ENCODE assay signal across 15 cellular contexts in genomic region chr3:35263477-35263876, GRCh38.
DNase-seq lines count a peak whose midpoint lies in the region; ATAC-seq and TF ChIP-seq lines count a peak whose summit lies in the region.
"Had no signal": no experiment of that assay in that cellular context is flagged by ENCODE, and none has a peak within 500 bp of the region (broad histone marks: within the 10 kb centered on the region; RNA-seq: fewer than 3 reads in every experiment).

No MANE protein-coding gene starts in this region.

- TF ChIP-seq CTCF in PC-3 (conservative IDR thresholded peaks at IDR 0.05; ENCODE audit: low read depth, low read length) (no peak), RWPE2 (IDR thresholded peaks at IDR 0.05; ENCODE audit: poor library complexity, severe bottlenecking) (no peak), OCI-LY7 (conservative IDR thresholded peaks at IDR 0.05; ENCODE audit: low read length) (no peak)

- H3K27me3 ChIP-seq in PC-3 (ENCODE audit: low read length) = no peaks in the 10 kb centered on the region
- H3K27me3 ChIP-seq in RWPE2 (ENCODE audit: insufficient read depth, poor library complexity, severe bottlenecking) = no peaks in the 10 kb centered on the region

- POLR2A ChIA-PET in PC-3 (lab: Charles Lee; ENCODE audit: unreplicated experiment) = interaction anchor here (0.6 to 0.7 kb wide), 2 partner anchors 387 to 666 kb away, joined by 3 to 4 read pairs; no protein-coding TSS in a partner anchor
- POLR2A ChIA-PET in OCI-LY7 (lab: Charles Lee) = interaction anchor here (0.6 to 1.0 kb wide), 2 partner anchors 11 to 551 kb away, joined by 3 to 4 read pairs; no protein-coding TSS in a partner anchor

- CTCF ChIA-PET in PC-3 (lab: Charles Lee) (no interaction called here), OCI-LY7 (lab: Charles Lee; ENCODE audit: unreplicated experiment) (no interaction called here)

- DNase-seq in PC-3 (peak; percentile 46), RWPE2 (ENCODE audit: low spot score) (no peak), epithelial cell of prostate (ENCODE audit: low read depth, low spot score) (peak; percentile 34), kidney tubule cell (ENCODE audit: low spot score) (peak; percentile 50), islet precursor cell (no peak), OCI-LY7 (ENCODE audit: low spot score) (no peak)
- DNase-seq: C1 segment of cervical spinal cord; Caco-2; CD4-positive, alpha-beta memory T cell; DMS153; DMS79 treated with DMSO at 0.1 percent for 48 hours; GF-D8; GOT3; HFFc6 had no signal

- H3K4me1 ChIP-seq in PC-3 (ENCODE audit: insufficient read depth, low read length) (no peaks in the 10 kb centered on the region), RWPE2 (ENCODE audit: insufficient read depth, poor library complexity, severe bottlenecking) (no peaks in the 10 kb centered on the region), OCI-LY7 (ENCODE audit: insufficient read depth, low read length, poor library complexity, severe bottlenecking) (no peaks in the 10 kb centered on the region)
- H3K4me1 ChIP-seq: HAP-1 had no signal

- intact Hi-C loops in PC-3 (cut with micrococcal nuclease) = no loop called here
- intact Hi-C loops in OCI-LY7 (cut with micrococcal nuclease; ENCODE audit: unreplicated experiment) = no loop called here

- H3K27ac ChIP-seq in PC-3 (ENCODE audit: low read length) (peak overlapping the region; percentile 29), RWPE2 (ENCODE audit: poor library complexity, severe bottlenecking) (no peak overlapping the region), epithelial cell of prostate (no peak overlapping the region), OCI-LY7 (ENCODE audit: low read depth, low read length, poor library complexity, severe bottlenecking) (no peak overlapping the region)

- H4K20me1 ChIP-seq in PC-3 (ENCODE audit: low read length) = no peaks in the 10 kb centered on the region
- H4K20me1 ChIP-seq in OCI-LY7 (ENCODE audit: insufficient read depth, low read length) = no peaks in the 10 kb centered on the region

- H3F3A ChIP-seq in PC-3 (ENCODE audit: low read length, unreplicated experiment) = no peaks in the 10 kb centered on the region

- BruUV-seq in PC-3 (replicated peaks; lab: Mats Ljungman, UMichigan) = no TSS peak
- no TSS peak for BruUV-seq in OCI-LY7 (replicated peaks; lab: Mats Ljungman, UMichigan)

- H3K4me3 ChIP-seq in PC-3 (ENCODE audit: low read length) (no peak overlapping the region), RWPE2 (ENCODE audit: severe bottlenecking) (no peak overlapping the region), OCI-LY7 (ENCODE audit: low read depth, low read length, poor library complexity, severe bottlenecking) (no peak overlapping the region)
- H3K4me3 ChIP-seq: HAP-1 had no signal

- H3K9me2 ChIP-seq in PC-3 (replicated peaks; ENCODE audit: low read length) = no peaks in the 10 kb centered on the region
- no peaks in the 10 kb centered on the region for H3K9me2 ChIP-seq in OCI-LY7 (ENCODE audit: insufficient read depth, low read length)

- H2AFZ ChIP-seq in PC-3 (ENCODE audit: low read length) (no peak overlapping the region), OCI-LY7 (ENCODE audit: low read length) (no peak overlapping the region)

- H3K79me2 ChIP-seq in PC-3 (ENCODE audit: low read length) (no peaks in the 10 kb centered on the region), OCI-LY7 (ENCODE audit: insufficient read depth, low read depth, low read length) (no peaks in the 10 kb centered on the region)

- H3K4me2 ChIP-seq in PC-3 (ENCODE audit: low read length) (no peak overlapping the region), OCI-LY7 (ENCODE audit: low read length) (no peak overlapping the region)

- peak; percentile 89 for ATAC-seq in PC-3
- peak; percentile 17; the same call in 1 of the 3 replicates for ATAC-seq in RWPE2 (ENCODE audit: low read depth)

- H3K36me3 ChIP-seq in PC-3 (ENCODE audit: low read depth, low read length) (no peaks in the 10 kb centered on the region), RWPE2 (ENCODE audit: low read depth) (no peaks in the 10 kb centered on the region), OCI-LY7 (ENCODE audit: insufficient read depth, low read length) (no peaks in the 10 kb centered on the region)
- H3K36me3 ChIP-seq: HAP-1 had no signal

- no peak overlapping the region for H3K9ac ChIP-seq in PC-3 (ENCODE audit: low read length)

- peaks cover 9% of the 10 kb centered on the region; the same call in 1 of the 2 replicates for H3K9me3 ChIP-seq in PC-3 (ENCODE audit: low read length)
- H3K9me3 ChIP-seq in RWPE2 (ENCODE audit: severe bottlenecking) = no peaks in the 10 kb centered on the region
- H3K9me3 ChIP-seq in OCI-LY7 (ENCODE audit: low read length) = no peaks in the 10 kb centered on the region
- H3K9me3 ChIP-seq: Caco-2, HAP-1 had no signal

Comparison
In these comparisons a context has a peak if more than half of its experiments do, and no peak if none do; other contexts are left out.
1. DNase-seq: peak in PC-3 (single experiment), epithelial cell of prostate (single experiment) and kidney tubule cell (single experiment); none in RWPE2 (single experiment), islet precursor cell (single experiment) and OCI-LY7 (single experiment).